In the genomic region with DNA sequence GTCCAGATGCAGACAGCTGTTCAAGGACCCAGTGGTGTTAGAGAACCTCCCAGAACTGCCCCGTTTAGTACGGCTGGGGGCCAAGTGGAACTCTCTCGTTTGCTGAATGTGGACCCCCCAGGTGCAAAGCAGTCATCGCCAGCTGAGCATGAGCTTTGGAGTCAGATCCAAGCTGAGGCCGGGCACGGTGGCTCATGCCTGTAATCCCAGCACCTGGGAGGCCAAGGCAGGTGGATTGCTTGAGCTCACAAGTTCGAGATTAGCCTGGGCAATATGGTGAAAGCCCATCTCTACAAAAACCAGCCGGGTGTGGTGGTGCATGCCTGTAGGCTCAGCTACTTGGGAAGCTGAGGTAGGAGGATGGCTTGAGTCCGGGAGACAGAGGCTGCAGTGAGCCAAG, we compare ENCODE assay signal across 10 cellular contexts. TPM values are rescaled to one million over a fixed set of nuclear protein-coding genes. Genes with fewer than 3 reads are reported as not detected.
"Had no signal": no experiment of that assay in that cellular context is flagged by ENCODE, and none has a peak within 500 bp of the region (broad histone marks: within the 10 kb centered on the region; RNA-seq: fewer than 3 reads in every experiment).

No MANE protein-coding gene starts in this region.

- H3K9me3 ChIP-seq: HAP-1 had no signal

- FAIRE-seq: HepG2 had no signal

- H3K9ac ChIP-seq: GM23248 had no signal

- H3K4me3 ChIP-seq: GM23248, HAP-1 had no signal

- H3K27ac ChIP-seq: GM23248, HL-60 had no signal

- H3K4me1 ChIP-seq: HAP-1 had no signal

- ATAC-seq: HCT116, HepG2 had no signal

- H3K36me3 ChIP-seq: HAP-1 had no signal

- DNase-seq: GM23248, GOT3, H7, HFFc6, KG1 had no signal

RNA-seq across cellular contexts. Expression of a gene that starts 29.7 kb away (rescaled TPM):
- polyA plus RNA-seq: IgD-negative memory B cell had no signal
